Comparison of ENCODE assay signal across 8 cellular contexts in the genomic region with DNA sequence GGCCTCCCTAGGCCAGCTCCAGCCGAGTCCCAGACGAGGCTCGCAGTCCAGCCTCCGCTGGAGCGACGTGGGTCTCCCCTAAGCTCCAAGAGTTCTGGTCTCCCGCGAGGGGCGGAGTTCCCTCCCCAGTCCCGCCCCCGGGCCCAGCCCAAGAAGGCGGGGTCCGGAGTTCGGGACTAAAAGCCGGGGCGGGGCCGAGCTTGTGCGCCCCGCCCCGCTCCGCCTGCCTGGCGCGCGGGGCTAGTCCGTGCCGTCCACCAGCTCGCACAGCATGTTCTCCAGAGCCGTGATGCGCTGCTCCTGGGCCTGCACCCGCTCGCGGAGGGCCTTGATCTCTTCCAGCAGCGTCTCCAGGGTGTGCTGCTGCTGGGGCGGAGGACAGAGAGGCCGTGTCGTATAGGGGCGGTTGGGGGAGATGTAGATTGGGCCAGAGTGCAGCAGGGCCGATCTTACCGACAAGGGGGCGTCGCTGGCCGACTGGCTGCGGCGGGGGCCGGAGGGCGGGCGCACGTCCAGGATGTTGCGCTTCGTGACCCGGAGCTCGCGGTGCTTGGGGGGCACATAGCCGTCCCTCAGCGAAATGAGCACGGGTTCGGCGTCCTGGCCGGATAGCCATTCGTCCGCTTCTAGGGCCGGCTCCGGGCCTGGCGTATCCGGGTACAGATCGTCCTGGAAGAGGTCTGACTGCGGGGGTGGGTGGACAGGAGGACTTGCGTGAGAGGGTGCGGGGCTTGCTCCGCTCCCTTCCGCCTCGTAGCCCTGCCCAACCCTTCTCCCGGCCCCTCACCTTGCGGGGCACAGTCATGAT. TPM values are rescaled to one million over a fixed set of nuclear protein-coding genes. Genes with fewer than 3 reads are reported as not detected.
A peak's percentile ranks its signal among the peaks of the same experiment; 100 is the strongest.
DNase-seq lines count a peak whose midpoint lies in the region; ATAC-seq and TF ChIP-seq lines count a peak whose summit lies in the region.

No MANE protein-coding gene starts in this region.

- peak overlapping the region; percentile 90 for H3K4me3 Mint-ChIP-seq in natural killer cell

- intact Hi-C loops in natural killer cell (cut with micrococcal nuclease): loop anchor here (1.0 to 10.0 kb wide), 5 partner anchors 23 to 147 kb away; a partner anchor contains a TSS

- no peaks in the 10 kb centered on the region for H3K36me3 Mint-ChIP-seq in natural killer cell

- peaks cover 12 to 47% of the 10 kb centered on the region in 2 donors for H3K4me1 Mint-ChIP-seq in natural killer cell

- no peaks in the 10 kb centered on the region for H3K27me3 Mint-ChIP-seq in natural killer cell (ENCODE audit: low read depth in 2 of 2)

- H3K4me3 ChIP-seq in fibroblast of pulmonary artery (replicated peaks; ENCODE audit: low read depth, low read length): peak overlapping the region; percentile 30

- ATAC-seq in HG03045 (IDR thresholded peaks at IDR 0.05; ENCODE audit: unreplicated experiment) (peak; percentile 59), natural killer cell (peak; percentile 65 to 84 (median 72)), HG03469 (IDR thresholded peaks at IDR 0.05; ENCODE audit: unreplicated experiment) (no peak)

- TF ChIP-seq CTCF in GM10266 (IDR thresholded peaks at IDR 0.05; ENCODE audit: control insufficient read depth, insufficient read depth, low read depth, missing control alignments) (no peak), fibroblast of pulmonary artery (IDR thresholded peaks at IDR 0.05; ENCODE audit: low read length, missing control alignments) (no peak), natural killer cell (IDR thresholded peaks at IDR 0.05) (no peak)

- peak; percentile 96 for DNase-seq in GM10266 (ENCODE audit: extremely low spot score)
- peak; percentile 60 for DNase-seq in OCI-M2 (lab: John Stamatoyannopoulos, UW; ENCODE audit: unreplicated experiment)
- DNase-seq in activated gamma-delta T cell (lab: John Stamatoyannopoulos, UW): peak; percentile 75
- peak; percentile 82 for DNase-seq in fibroblast of pulmonary artery (ENCODE audit: low read depth)
- peak; percentile 84 for DNase-seq in natural killer cell
- DNase-seq in stimulated activated naive CD4-positive, alpha-beta T cell (lab: John Stamatoyannopoulos, UW): peak; percentile 64 to 87 (median 77)

- peak overlapping the region; percentile 74 to 86 for H3K27ac Mint-ChIP-seq in natural killer cell

- H3K9me3 Mint-ChIP-seq in natural killer cell: no peaks in the 10 kb centered on the region

RNA-seq across cellular contexts. Expression of a gene that starts 7.0 kb away (rescaled TPM):
- 10 to 100 TPM in 1 of 3 donors, 1 to 10 TPM in 2; 2.4 to 18.7 (median 3.9) TPM for total RNA-seq in natural killer cell

RNA-seq across cellular contexts. Expression of a gene that starts 22.8 kb away (rescaled TPM):
- total RNA-seq in natural killer cell: 1 to 10 TPM; 2.3 to 6.6 (median 4.0) TPM

RNA-seq across cellular contexts. Expression of a gene that starts 26.2 kb away (rescaled TPM):
- 10 to 100 TPM; 39.4 to 61.4 (median 54.6) TPM for total RNA-seq in natural killer cell

RNA-seq across cellular contexts. Expression of a gene that starts 47.2 kb away (rescaled TPM):
- total RNA-seq in natural killer cell: 100 to 1,000 TPM; 122 to 148 (median 148) TPM

RNA-seq across cellular contexts. Expression of a gene that starts 48.9 kb away (rescaled TPM):
- total RNA-seq in natural killer cell: 10 to 100 TPM; 31.7 to 33.8 (median 33.1) TPM
